ENCODE assay signal across 9 cellular contexts in genomic region chr1:59062743-59063142, GRCh38.
DNase-seq lines count a peak whose midpoint lies in the region; ATAC-seq and TF ChIP-seq lines count a peak whose summit lies in the region.
"Had no signal": no experiment of that assay in that cellular context is flagged by ENCODE, and none has a peak within 500 bp of the region (broad histone marks: within the 10 kb centered on the region; RNA-seq: fewer than 3 reads in every experiment).

No MANE protein-coding gene starts in this region.

- no peaks in the 10 kb centered on the region for H3K9me2 ChIP-seq in GM23248 (ENCODE audit: insufficient read depth)

- peaks cover 6% of the 10 kb centered on the region; the same call in 1 of the 2 replicates for H3F3A ChIP-seq in GM23248 (ENCODE audit: insufficient read depth)

- TF ChIP-seq CTCF in psoas muscle (IDR thresholded peaks at IDR 0.05) = no peak
- TF ChIP-seq CTCF in GM10266 (IDR thresholded peaks at IDR 0.05; ENCODE audit: control insufficient read depth, insufficient read depth, low read depth, missing control alignments) = no peak

- DNase-seq in GM23248 (peak; percentile 84), fibroblast of peridontal ligament (ENCODE audit: extremely low read depth) (peak; percentile 82), psoas muscle (peak in 1 of 2 donors; percentile 27), NCI-H2029 treated with DMSO at 0.1 percent for 48 hours (lab: John Stamatoyannopoulos, UW) (no peak), MV-4-11 (lab: John Stamatoyannopoulos, UW) (no peak), left lobe of liver (ENCODE audit: low spot score) (no peak), GM10266 (ENCODE audit: extremely low spot score) (no peak)
- DNase-seq: nephron progenitor cell had no signal

- peak overlapping the region; percentile 92 for H3K4me2 ChIP-seq in GM23248 (ENCODE audit: unreplicated experiment)

- H3K27ac ChIP-seq in GM23248 (peak overlapping the region; percentile 88), psoas muscle (peak overlapping the region; percentile 59)

- H4K20me1 ChIP-seq in GM23248 (ENCODE audit: insufficient read depth) = no peaks in the 10 kb centered on the region

- H3K4me3 ChIP-seq in GM23248 (peak overlapping the region; percentile 72), psoas muscle (no peak overlapping the region)

- H3K9ac ChIP-seq in GM23248 = peak overlapping the region; percentile 84

- in situ Hi-C loops in GM23248 (cut with MboI) = no loop called here

- 14 to 17% methylated on average over 5 of the region's 5 CpGs for WGBS in GM23248 (ENCODE audit: low coverage in 1 of 2, low lambda C conversion rate in 2 of 2, missing lambda C conversion rate in 2 of 2), 2 experiments
- WGBS in psoas muscle, 3 donors = 49 to 61% (median 51%) methylated on average over 5 of the region's 5 CpGs

- H3K9me3 ChIP-seq in GM23248 (ENCODE audit: low read depth) (no peaks in the 10 kb centered on the region), psoas muscle (no peaks in the 10 kb centered on the region)

- no peaks in the 10 kb centered on the region for H3K79me2 ChIP-seq in GM23248 (ENCODE audit: insufficient read depth)

- peaks cover 12% of the 10 kb centered on the region for H3K4me1 ChIP-seq in GM23248 (ENCODE audit: insufficient read depth)
- H3K4me1 ChIP-seq in psoas muscle = peaks cover 11% of the 10 kb centered on the region

- peak overlapping the region; percentile 72 for H2AFZ ChIP-seq in GM23248

- ATAC-seq in SK-N-SH treated with all-trans-retinoic acid at 6 μM for 48 hours (peak; percentile 27; the same call in 1 of the 3 replicates), psoas muscle (peak in 3 of 4 donors; percentile 39 to 59 (median 55)), left lobe of liver (no peak)

- no peaks in the 10 kb centered on the region for H3K36me3 ChIP-seq in GM23248 (ENCODE audit: low read depth)
- H3K36me3 ChIP-seq in psoas muscle (ENCODE audit: insufficient read depth in 1 of 2, low read depth in 1 of 2) = no peaks in the 10 kb centered on the region

- intact Hi-C loops in psoas muscle (cut with DNase I) = no loop called here

- no peaks in the 10 kb centered on the region for H3K27me3 ChIP-seq in GM23248 (replicated peaks; ENCODE audit: insufficient read depth)
- H3K27me3 ChIP-seq in psoas muscle (ENCODE audit: insufficient read depth in 3 of 3, low read length in 2 of 3) = no peaks in the 10 kb centered on the region

TF ChIP-seq in SK-N-SH treated with all-trans-retinoic acid at 6 μM for 48 hours, 23 proteins besides CTCF, POLR2A, EP300 and RAD21:
- TF ChIP-seq ZNF565 (CRISPR knock-in tag; conservative IDR thresholded peaks at IDR 0.05; ENCODE audit: low read depth) (no peak), BACH2 (CRISPR knock-in tag; IDR thresholded peaks at IDR 0.05; ENCODE audit: borderline replicate concordance) (no peak), OSR1 (CRISPR knock-in tag; IDR thresholded peaks at IDR 0.05) (no peak), ARNTL (CRISPR knock-in tag; IDR thresholded peaks at IDR 0.05; ENCODE audit: borderline replicate concordance, low read depth) (no peak), TOX (CRISPR knock-in tag; IDR thresholded peaks at IDR 0.05; ENCODE audit: borderline replicate concordance) (no peak), ZFP30 (CRISPR knock-in tag; IDR thresholded peaks at IDR 0.05) (no peak), TCF4 (CRISPR knock-in tag; IDR thresholded peaks at IDR 0.05; ENCODE audit: borderline replicate concordance) (no peak), CREB5 (CRISPR knock-in tag; IDR thresholded peaks at IDR 0.05; ENCODE audit: low read depth) (no peak)
- TF ChIP-seq, protein P1, sequence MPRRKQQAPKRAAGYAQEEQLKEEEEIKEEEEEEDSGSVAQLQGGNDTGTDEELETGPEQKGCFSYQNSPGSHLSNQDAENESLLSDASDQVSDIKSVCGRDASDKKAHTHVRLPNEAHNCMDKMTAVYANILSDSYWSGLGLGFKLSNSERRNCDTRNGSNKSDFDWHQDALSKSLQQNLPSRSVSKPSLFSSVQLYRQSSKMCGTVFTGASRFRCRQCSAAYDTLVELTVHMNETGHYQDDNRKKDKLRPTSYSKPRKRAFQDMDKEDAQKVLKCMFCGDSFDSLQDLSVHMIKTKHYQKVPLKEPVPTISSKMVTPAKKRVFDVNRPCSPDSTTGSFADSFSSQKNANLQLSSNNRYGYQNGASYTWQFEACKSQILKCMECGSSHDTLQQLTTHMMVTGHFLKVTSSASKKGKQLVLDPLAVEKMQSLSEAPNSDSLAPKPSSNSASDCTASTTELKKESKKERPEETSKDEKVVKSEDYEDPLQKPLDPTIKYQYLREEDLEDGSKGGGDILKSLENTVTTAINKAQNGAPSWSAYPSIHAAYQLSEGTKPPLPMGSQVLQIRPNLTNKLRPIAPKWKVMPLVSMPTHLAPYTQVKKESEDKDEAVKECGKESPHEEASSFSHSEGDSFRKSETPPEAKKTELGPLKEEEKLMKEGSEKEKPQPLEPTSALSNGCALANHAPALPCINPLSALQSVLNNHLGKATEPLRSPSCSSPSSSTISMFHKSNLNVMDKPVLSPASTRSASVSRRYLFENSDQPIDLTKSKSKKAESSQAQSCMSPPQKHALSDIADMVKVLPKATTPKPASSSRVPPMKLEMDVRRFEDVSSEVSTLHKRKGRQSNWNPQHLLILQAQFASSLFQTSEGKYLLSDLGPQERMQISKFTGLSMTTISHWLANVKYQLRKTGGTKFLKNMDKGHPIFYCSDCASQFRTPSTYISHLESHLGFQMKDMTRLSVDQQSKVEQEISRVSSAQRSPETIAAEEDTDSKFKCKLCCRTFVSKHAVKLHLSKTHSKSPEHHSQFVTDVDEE (CRISPR knock-in tag; IDR thresholded peaks at IDR 0.05) = no peak
TF ChIP-seq in SK-N-SH treated with all-trans-retinoic acid at 6 μM for 48 hours: peak in this region for 0.

Comparison
In these comparisons a context has a peak if more than half of its experiments do, and no peak if none do; other contexts are left out.
1. DNase-seq: peak in GM23248 (single experiment) and fibroblast of peridontal ligament (single experiment); none in NCI-H2029 treated with DMSO at 0.1 percent for 48 hours (single experiment), MV-4-11 (single experiment), left lobe of liver (single experiment) and GM10266 (single experiment).